Comparison of ENCODE assay signal across 22 cellular contexts in genomic region chr21:45954921-45955320, GRCh38. TPM values are rescaled to one million over a fixed set of nuclear protein-coding genes. Genes with fewer than 3 reads are reported as not detected.
"Had no signal": no experiment of that assay in that cellular context is flagged by ENCODE, and none has a peak within 500 bp of the region (broad histone marks: within the 10 kb centered on the region; RNA-seq: fewer than 3 reads in every experiment).

No MANE protein-coding gene starts in this region.

- H3K36me3 ChIP-seq: breast epithelium, esophagus squamous epithelium, neutrophil, right lobe of liver, transverse colon had no signal

- ATAC-seq: natural killer cell treated with Interleukin-12 subunit alpha and Interleukin-12 subunit beta and Interleukin-15 and Interleukin-18, amount 100 ng/mL, for 72 hours; right lobe of liver; stimulated activated effector memory CD8-positive, alpha-beta T cell treated with anti-CD3 and anti-CD28 coated beads, Interleukin-12 subunit alpha, Interleukin-12 subunit beta, amount 100 ng/mL, for 72 hours had no signal

- H3K9me3 Mint-ChIP-seq: dendritic cell treated with granulocyte-macrophage colony-stimulating factor and Interleukin-4, amounts not matched to agents 40 ng/mL and 50 ng/mL, for 4 days; natural killer cell treated with Interleukin-12 subunit alpha and Interleukin-12 subunit beta and Interleukin-15 and Interleukin-18, amount 100 ng/mL, for 72 hours; stimulated activated effector memory CD8-positive, alpha-beta T cell treated with anti-CD3 and anti-CD28 coated beads, Interleukin-12 subunit alpha, Interleukin-12 subunit beta, amount 100 ng/mL, for 72 hours; stimulated activated naive CD8-positive, alpha-beta T cell treated with anti-CD3 and anti-CD28 coated beads, Interleukin-15, Interleukin-2, amounts not matched to agents 100 ng/mL and 50 ng/mL, for 24 hours; T-helper 2 cell treated with Interferon-gamma antibody and Interleukin-4, amounts not matched to agents 5 μg/mL and 100 μg/mL, for 36 hours had no signal

- H3K9me3 ChIP-seq: breast epithelium, esophagus squamous epithelium, neutrophil, right lobe of liver, transverse colon had no signal

- H3K27me3 ChIP-seq: right lobe of liver, transverse colon had no signal

- H3K4me1 ChIP-seq: right lobe of liver had no signal

- H3K4me3 Mint-ChIP-seq: activated naive CD8-positive, alpha-beta T cell; dendritic cell treated with granulocyte-macrophage colony-stimulating factor and Interleukin-4, amounts not matched to agents 40 ng/mL and 50 ng/mL, for 4 days; endodermal cell; natural killer cell treated with Interleukin-12 subunit alpha and Interleukin-12 subunit beta and Interleukin-15 and Interleukin-18, amount 100 ng/mL, for 72 hours; stimulated activated effector memory CD8-positive, alpha-beta T cell treated with anti-CD3 and anti-CD28 coated beads, Interleukin-12 subunit alpha, Interleukin-12 subunit beta, amount 100 ng/mL, for 72 hours; stimulated activated naive CD8-positive, alpha-beta T cell treated with anti-CD3 and anti-CD28 coated beads, Interleukin-15, Interleukin-2, amounts not matched to agents 100 ng/mL and 50 ng/mL, for 24 hours; T-helper 2 cell treated with Interferon-gamma antibody and Interleukin-4, amounts not matched to agents 5 μg/mL and 100 μg/mL, for 36 hours had no signal

- DNase-seq: activated CD4-positive, alpha-beta T cell treated with anti-CD3 and anti-CD28 coated beads for 4 hours; activated CD4-positive, alpha-beta T cell treated with anti-CD3 and anti-CD28 coated beads, Interleukin-2, amount 50 U/mL, for 4 hours; activated CD4-positive, CD25-positive, alpha-beta regulatory T cell; activated effector memory CD4-positive, alpha-beta T cell treated with Interleukin-2 at 50 U/mL for 16 hours; activated naive CD4-positive, alpha-beta T cell treated with Interleukin-2 at 50 U/mL for 16 hours; central memory CD4-positive, alpha-beta T cell; esophagus squamous epithelium; right lobe of liver; stimulated activated CD4-positive, alpha-beta T cell treated with anti-CD3 and anti-CD28 coated beads, Interleukin-4, amount 100 ng/mL, for 24 hours; substantia nigra; T-helper 1 cell; transverse colon had no signal

- H3K4me3 ChIP-seq: breast epithelium, esophagus squamous epithelium, right lobe of liver, skin epidermis, transverse colon had no signal

- H3K36me3 Mint-ChIP-seq: activated naive CD8-positive, alpha-beta T cell; natural killer cell treated with Interleukin-12 subunit alpha and Interleukin-12 subunit beta and Interleukin-15 and Interleukin-18, amount 100 ng/mL, for 72 hours; stimulated activated effector memory CD8-positive, alpha-beta T cell treated with anti-CD3 and anti-CD28 coated beads, Interleukin-12 subunit alpha, Interleukin-12 subunit beta, amount 100 ng/mL, for 72 hours had no signal

- H3K27ac Mint-ChIP-seq: activated naive CD8-positive, alpha-beta T cell; dendritic cell treated with granulocyte-macrophage colony-stimulating factor and Interleukin-4, amounts not matched to agents 40 ng/mL and 50 ng/mL, for 4 days; endodermal cell; natural killer cell treated with Interleukin-12 subunit alpha and Interleukin-12 subunit beta and Interleukin-15 and Interleukin-18, amount 100 ng/mL, for 72 hours; stimulated activated effector memory CD8-positive, alpha-beta T cell treated with anti-CD3 and anti-CD28 coated beads, Interleukin-12 subunit alpha, Interleukin-12 subunit beta, amount 100 ng/mL, for 72 hours; stimulated activated naive CD8-positive, alpha-beta T cell treated with anti-CD3 and anti-CD28 coated beads, Interleukin-15, Interleukin-2, amounts not matched to agents 100 ng/mL and 50 ng/mL, for 24 hours; T-helper 2 cell treated with Interferon-gamma antibody and Interleukin-4, amounts not matched to agents 5 μg/mL and 100 μg/mL, for 36 hours had no signal

- H3K27ac ChIP-seq: neutrophil, right lobe of liver had no signal

RNA-seq across cellular contexts. Expression of gene COL6A1, which starts 26.6 kb away (rescaled TPM):
- total RNA-seq: natural killer cell treated with Interleukin-12 subunit alpha and Interleukin-12 subunit beta and Interleukin-15 and Interleukin-18, amount 100 ng/mL, for 72 hours had no signal
